In genomic region chr11:128707671-128708070, GRCh38 we compare ENCODE assay signal across 12 cellular contexts. TPM values are rescaled to one million over a fixed set of nuclear protein-coding genes. Genes with fewer than 3 reads are reported as not detected.
DNase-seq lines count a peak whose midpoint lies in the region; ATAC-seq, FAIRE-seq and TF ChIP-seq lines count a peak whose summit lies in the region.
"Had no signal": no experiment of that assay in that cellular context is flagged by ENCODE, and none has a peak within 500 bp of the region (broad histone marks: within the 10 kb centered on the region; RNA-seq: fewer than 3 reads in every experiment).

No MANE protein-coding gene starts in this region.

- no peaks in the 10 kb centered on the region for H3K9me3 ChIP-seq in mesenchymal stem cell (ENCODE audit: control insufficient read depth, low read length)
- H3K9me3 ChIP-seq: suprapubic skin had no signal

- peak overlapping the region in 1 of 2 experiments; percentile 35 for H3K4ac ChIP-seq in mesenchymal stem cell (ENCODE audit: low read depth in 1 of 2, low read length in 2 of 2)

- no peak overlapping the region for H2AK5ac ChIP-seq in mesenchymal stem cell (ENCODE audit: low read length, severe bottlenecking)

- H3K79me1 ChIP-seq in mesenchymal stem cell (replicated peaks; ENCODE audit: low read length, poor library complexity, severe bottlenecking), result peaks cover 5% of the 10 kb centered on the region

- no peak overlapping the region for H2BK5ac ChIP-seq in mesenchymal stem cell (ENCODE audit: low read depth, low read length, poor library complexity, severe bottlenecking)

- no peak overlapping the region for H4K8ac ChIP-seq in mesenchymal stem cell (ENCODE audit: low read length)

- H3K36me3 ChIP-seq in bronchial epithelial cell (ENCODE audit: control insufficient read depth, insufficient read depth, low read length) (no peaks in the 10 kb centered on the region), mesenchymal stem cell (ENCODE audit: control insufficient read depth in 1 of 2, insufficient read depth in 2 of 2, low read depth in 1 of 2, low read length in 2 of 2) (no peaks in the 10 kb centered on the region)
- H3K36me3 ChIP-seq: suprapubic skin had no signal

- H3K23ac ChIP-seq in mesenchymal stem cell (ENCODE audit: low read length in 2 of 2), result no peak overlapping the region

- H2BK120ac ChIP-seq in mesenchymal stem cell (ENCODE audit: low read depth, low read length), result peak overlapping the region; percentile 92

- no peak for TF ChIP-seq CTCF in AG10803 (conservative IDR thresholded peaks at IDR 0.05; ENCODE audit: low read length)
- no peak for TF ChIP-seq CTCF in bronchial epithelial cell (IDR thresholded peaks at IDR 0.05; ENCODE audit: insufficient read depth, low read length, severe bottlenecking)

- H3K9ac ChIP-seq in mesenchymal stem cell (ENCODE audit: low read length), result peak overlapping the region; percentile 11

- H3K27me3 ChIP-seq in bronchial epithelial cell (ENCODE audit: control insufficient read depth, insufficient read depth, low read length) (no peaks in the 10 kb centered on the region), mesenchymal stem cell (ENCODE audit: control insufficient read depth in 1 of 2, insufficient read depth in 1 of 2, low read length in 2 of 2) (no peaks in the 10 kb centered on the region)
- H3K27me3 ChIP-seq: suprapubic skin had no signal

- no peaks in the 10 kb centered on the region for H3K4me1 ChIP-seq in mesenchymal stem cell (ENCODE audit: control insufficient read depth, insufficient read depth, low read depth, low read length)

- ATAC-seq in SK-N-SH treated with all-trans-retinoic acid at 6 μM for 48 hours (no peak), HG02763 (IDR thresholded peaks at IDR 0.05; ENCODE audit: unreplicated experiment) (no peak), GM18519 (IDR thresholded peaks at IDR 0.05; ENCODE audit: low FRiP score, unreplicated experiment) (no peak)
- ATAC-seq: sciatic nerve had no signal

- H3K14ac ChIP-seq in mesenchymal stem cell (ENCODE audit: low read length in 2 of 2), result no peak overlapping the region

- no peak overlapping the region for H2AFZ ChIP-seq in mesenchymal stem cell (ENCODE audit: low read depth, low read length)

- DNase-seq in AG10803 (ENCODE audit: low read depth) (peak; percentile 87), ELR (ENCODE audit: low read depth) (peak; percentile 83), bronchial epithelial cell (ENCODE audit: low read depth) (peak; percentile 73), mesenchymal stem cell (peak; percentile 66), HT-29 (ENCODE audit: low spot score) (no peak)
- DNase-seq: caudate nucleus, NCI-H2081 had no signal

- FAIRE-seq in bronchial epithelial cell (lab: Jason Lieb, UNC), result no peak

- H4K91ac ChIP-seq in mesenchymal stem cell (ENCODE audit: low read length), result peak overlapping the region; percentile 83

- H3K27ac ChIP-seq in mesenchymal stem cell (ENCODE audit: low read length, poor library complexity, severe bottlenecking), result no peak overlapping the region
- H3K27ac ChIP-seq: suprapubic skin had no signal

- no peak overlapping the region for H3K4me2 ChIP-seq in mesenchymal stem cell (ENCODE audit: low read length, poor library complexity, severe bottlenecking)

- H2BK12ac ChIP-seq in mesenchymal stem cell (ENCODE audit: low read length in 2 of 2), result peak overlapping the region in 1 of 2 experiments; percentile 2

- H3K4me3 ChIP-seq in AG10803 (ENCODE audit: low read length), result no peak overlapping the region
- H3K4me3 ChIP-seq in bronchial epithelial cell (ENCODE audit: low read depth, low read length), result no peak overlapping the region
- H3K4me3 ChIP-seq in mesenchymal stem cell (ENCODE audit: insufficient read depth in 1 of 2, low read depth in 1 of 2, low read length in 2 of 2), result no peak overlapping the region
- H3K4me3 ChIP-seq: suprapubic skin had no signal

- no peak overlapping the region for H2BK15ac ChIP-seq in mesenchymal stem cell (ENCODE audit: low read depth, poor library complexity, severe bottlenecking)

- no peak overlapping the region for H3K18ac ChIP-seq in mesenchymal stem cell (ENCODE audit: low read depth in 1 of 2, low read length in 2 of 2)

TF ChIP-seq in SK-N-SH treated with all-trans-retinoic acid at 6 μM for 48 hours, 23 proteins besides CTCF, POLR2A, EP300 and RAD21:
- TF ChIP-seq ESRRG (CRISPR knock-in tag; IDR thresholded peaks at IDR 0.05) (no peak), CSDC2 (CRISPR knock-in tag; IDR thresholded peaks at IDR 0.05) (no peak), ARNTL (CRISPR knock-in tag; IDR thresholded peaks at IDR 0.05; ENCODE audit: borderline replicate concordance, low read depth) (no peak)
- TF ChIP-seq, protein P1, sequence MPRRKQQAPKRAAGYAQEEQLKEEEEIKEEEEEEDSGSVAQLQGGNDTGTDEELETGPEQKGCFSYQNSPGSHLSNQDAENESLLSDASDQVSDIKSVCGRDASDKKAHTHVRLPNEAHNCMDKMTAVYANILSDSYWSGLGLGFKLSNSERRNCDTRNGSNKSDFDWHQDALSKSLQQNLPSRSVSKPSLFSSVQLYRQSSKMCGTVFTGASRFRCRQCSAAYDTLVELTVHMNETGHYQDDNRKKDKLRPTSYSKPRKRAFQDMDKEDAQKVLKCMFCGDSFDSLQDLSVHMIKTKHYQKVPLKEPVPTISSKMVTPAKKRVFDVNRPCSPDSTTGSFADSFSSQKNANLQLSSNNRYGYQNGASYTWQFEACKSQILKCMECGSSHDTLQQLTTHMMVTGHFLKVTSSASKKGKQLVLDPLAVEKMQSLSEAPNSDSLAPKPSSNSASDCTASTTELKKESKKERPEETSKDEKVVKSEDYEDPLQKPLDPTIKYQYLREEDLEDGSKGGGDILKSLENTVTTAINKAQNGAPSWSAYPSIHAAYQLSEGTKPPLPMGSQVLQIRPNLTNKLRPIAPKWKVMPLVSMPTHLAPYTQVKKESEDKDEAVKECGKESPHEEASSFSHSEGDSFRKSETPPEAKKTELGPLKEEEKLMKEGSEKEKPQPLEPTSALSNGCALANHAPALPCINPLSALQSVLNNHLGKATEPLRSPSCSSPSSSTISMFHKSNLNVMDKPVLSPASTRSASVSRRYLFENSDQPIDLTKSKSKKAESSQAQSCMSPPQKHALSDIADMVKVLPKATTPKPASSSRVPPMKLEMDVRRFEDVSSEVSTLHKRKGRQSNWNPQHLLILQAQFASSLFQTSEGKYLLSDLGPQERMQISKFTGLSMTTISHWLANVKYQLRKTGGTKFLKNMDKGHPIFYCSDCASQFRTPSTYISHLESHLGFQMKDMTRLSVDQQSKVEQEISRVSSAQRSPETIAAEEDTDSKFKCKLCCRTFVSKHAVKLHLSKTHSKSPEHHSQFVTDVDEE (CRISPR knock-in tag; IDR thresholded peaks at IDR 0.05), result no peak

RNA-seq across cellular contexts. Expression of gene FLI1, which starts 13.8 kb away (rescaled TPM):
- total RNA-seq in bronchial epithelial cell, result 2.7 and 3.9 TPM in 2 replicates
- polyA plus RNA-seq in mesenchymal stem cell (2013, experiment 1 of 2), result 12.2 TPM
- 12.6 TPM for polyA plus RNA-seq in mesenchymal stem cell (2013, experiment 2 of 2)
- total RNA-seq in HT-29 (2014; rRNA removed; shearing (Covaris generic)), result not detected in 2 replicates
